In the genomic region with DNA sequence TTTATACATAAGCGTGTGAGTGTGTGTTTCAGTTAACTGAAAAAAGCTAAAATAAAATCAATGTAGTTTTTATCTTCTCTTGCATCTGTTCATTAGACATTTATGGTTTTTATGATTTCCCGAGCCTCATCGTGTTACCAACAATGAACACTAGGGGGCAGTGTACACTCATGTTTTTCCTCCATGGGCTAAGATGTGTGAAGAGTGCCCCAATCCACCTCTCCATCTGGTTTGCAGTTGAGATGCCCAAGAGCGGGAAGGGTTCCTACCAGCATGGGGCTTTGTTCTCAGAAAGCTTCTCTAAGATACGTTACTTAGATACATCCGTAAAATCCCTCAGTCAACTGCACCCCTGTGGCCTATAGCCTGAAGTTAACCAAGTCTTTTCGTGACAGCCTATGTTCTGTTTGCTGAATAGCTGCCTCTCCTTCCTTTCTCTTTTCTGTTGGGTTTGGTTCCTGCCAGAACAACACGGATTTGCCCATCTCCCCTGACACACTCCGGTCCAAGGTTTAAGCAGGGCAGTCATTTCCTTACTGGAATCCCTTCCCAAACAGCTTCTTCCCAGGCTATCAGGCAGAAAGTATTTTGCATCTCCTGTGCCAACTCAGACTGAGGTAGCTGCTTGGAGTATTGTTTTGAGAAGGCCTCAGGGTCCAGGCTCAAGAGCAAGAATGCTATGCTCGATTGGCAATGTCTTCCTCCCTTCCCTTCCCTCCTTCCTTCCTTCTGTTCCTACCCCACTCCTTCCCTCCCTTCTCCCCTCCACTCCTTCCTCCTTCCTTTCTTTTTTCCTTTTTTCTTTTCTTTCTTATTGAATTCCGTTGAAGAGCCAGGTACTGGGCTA, we compare ENCODE assay signal across 9 cellular contexts. TPM values are rescaled to one million over a fixed set of nuclear protein-coding genes. Genes with fewer than 3 reads are reported as not detected.
A peak's percentile ranks its signal among the peaks of the same experiment; 100 is the strongest.
DNase-seq lines count a peak whose midpoint lies in the region; ATAC-seq, FAIRE-seq and TF ChIP-seq lines count a peak whose summit lies in the region.
"Had no signal": no experiment of that assay in that cellular context is flagged by ENCODE, and none has a peak within 500 bp of the region (broad histone marks: within the 10 kb centered on the region; RNA-seq: fewer than 3 reads in every experiment).

No MANE protein-coding gene starts in this region.

- H3K4me1 Mint-ChIP-seq in immature natural killer cell, result peaks cover 7 to 10% of the 10 kb centered on the region in 2 donors

- POLR2A ChIA-PET in K562 (lab: Yijun Ruan, JAX), result interaction anchor here (0.6 to 1.9 kb wide), 2 partner anchors 12 to 34 kb away, joined by 3 to 8 read pairs; a partner anchor contains a TSS

- peak; percentile 63; the same call in 2 of the 3 replicates for ATAC-seq in K562
- ATAC-seq in HG03521 (IDR thresholded peaks at IDR 0.05; ENCODE audit: unreplicated experiment), result no peak

- peaks cover 0 to 6% of the 10 kb centered on the region in 2 experiments; a peak in 1 of 5 replicates for H3K27me3 ChIP-seq in K562 (ENCODE audit: control insufficient read depth in 2 of 2, insufficient read depth in 2 of 2, low read length in 2 of 2)
- H3K27me3 ChIP-seq: BLaER1 treated with 17β-estradiol and CSF1 and Interleukin-3, amounts not matched to agents 10 nM and 100 nM had no signal

- H3K4me3 Mint-ChIP-seq in immature natural killer cell, result no peak overlapping the region

- no peak for TF ChIP-seq RAD21 in K562 (CRISPR knock-in tag; conservative IDR thresholded peaks at IDR 0.05 in 1 of 2, IDR thresholded peaks at IDR 0.05 in 1 of 2)

- intact Hi-C loops in K562 (cut with micrococcal nuclease), result no loop called here

- H3K4me2 ChIP-seq in K562 (ENCODE audit: insufficient read depth, low read length), result no peak overlapping the region
- H3K4me2 ChIP-seq: BLaER1 treated with 17β-estradiol and CSF1 and Interleukin-3, amounts not matched to agents 10 nM and 100 nM had no signal

- peaks cover 0 to 4% (median 0%) of the 10 kb centered on the region in 6 donors for H3K9me3 Mint-ChIP-seq in immature natural killer cell

- FAIRE-seq in K562 (lab: Jason Lieb, UNC), result peak; percentile 23

- WGBS in K562 (ENCODE audit: insufficient coverage, low coverage, missing lambda C conversion rate), result 21% methylated on average over 10 of the region's 11 CpGs

- H3K4me3 ChIP-seq in K562, result no peak overlapping the region
- H3K4me3 ChIP-seq: BLaER1 treated with 17β-estradiol and CSF1 and Interleukin-3, amounts not matched to agents 10 nM and 100 nM had no signal

- no peaks in the 10 kb centered on the region for H3K36me3 ChIP-seq in K562 (ENCODE audit: control insufficient read depth, insufficient read depth, low read length)
- H3K36me3 ChIP-seq: BLaER1 treated with 17β-estradiol and CSF1 and Interleukin-3, amounts not matched to agents 10 nM and 100 nM had no signal

- no peak overlapping the region for H3K9ac ChIP-seq in K562 (ENCODE audit: insufficient read depth in 1 of 2, low read depth in 2 of 2, low read length in 2 of 2)

- H4K20me1 ChIP-seq in K562 (replicated peaks; ENCODE audit: control insufficient read depth, insufficient read depth, low read length), result no peaks in the 10 kb centered on the region
- H4K20me1 ChIP-seq: BLaER1 treated with 17β-estradiol and CSF1 and Interleukin-3, amounts not matched to agents 10 nM and 100 nM had no signal

- no peaks in the 10 kb centered on the region for H3K9me3 ChIP-seq in K562 (replicated peaks; ENCODE audit: control insufficient read depth, insufficient read depth, low read depth, low read length)

- CTCF ChIA-PET in K562 (lab: Yijun Ruan, JAX; ENCODE audit: low intra/inter-chr PET ratio), result interaction anchor here (1.0 kb wide), 1 partner anchor 1272 kb away, joined by 5 read pairs; no protein-coding TSS in a partner anchor

- TF ChIP-seq EP300 in K562 (IDR thresholded peaks at IDR 0.05; ENCODE audit: low read length), result no peak

- H3K4me1 ChIP-seq in K562 (replicated peaks in 1 of 2; ENCODE audit: control insufficient read depth in 2 of 2, insufficient read depth in 2 of 2, low read length in 2 of 2), result no peaks in the 10 kb centered on the region

- no peak overlapping the region for H3K27ac ChIP-seq in K562 (ENCODE audit: extremely low read depth, low read depth, low read length)
- H3K27ac ChIP-seq: BLaER1 treated with 17β-estradiol and CSF1 and Interleukin-3, amounts not matched to agents 10 nM and 100 nM had no signal

- no TSS peak for BruUV-seq in K562 (replicated peaks; lab: Mats Ljungman, UMichigan)

- H3K9me1 ChIP-seq in K562 (ENCODE audit: control insufficient read depth, insufficient read depth, low read length), result no peaks in the 10 kb centered on the region

- peaks cover 0 to 8% (median 8%) of the 10 kb centered on the region in 3 donors for H3K27me3 Mint-ChIP-seq in immature natural killer cell (ENCODE audit: low read depth in 3 of 3)

- TF ChIP-seq POLR2A in K562 (conservative IDR thresholded peaks at IDR 0.05), result no peak

- in situ Hi-C loops in SK-MEL-5 (cut with HindIII; ENCODE audit: low pct_unique_long_range_greater_than_20kb, low sequenced_read_pairs) (no loop called here), K562 (cut with MboI) (no loop called here)

- no peak overlapping the region for H3K27ac Mint-ChIP-seq in immature natural killer cell

- peak; percentile 47 to 61 (median 59); a peak in 5 of 6 replicates for TF ChIP-seq CTCF in K562 (IDR thresholded peaks at IDR 0.05 in 2 of 3, conservative IDR thresholded peaks at IDR 0.05 in 1 of 3; ENCODE audit: insufficient read depth in 2 of 3, low read depth in 1 of 3, low read length in 3 of 3)

- no peaks in the 10 kb centered on the region for H3K36me3 Mint-ChIP-seq in immature natural killer cell

- DNase-seq in DMS53 (lab: John Stamatoyannopoulos, UW) (peak; percentile 7), DMS53 treated with DMSO at 0.1 percent for 48 hours (lab: John Stamatoyannopoulos, UW; ENCODE audit: unreplicated experiment) (no peak), HPDE6-E6E7 (ENCODE audit: extremely low spot score) (peak; percentile 29), SK-MEL-5 (ENCODE audit: low read depth, low spot score) (peak; percentile 67), K562 (ENCODE audit: extremely low read depth in 1 of 4, low spot score in 3 of 4) (peak; percentile 50 to 59 (median 54)), immature natural killer cell (peak; percentile 29 to 48 (median 44))
- DNase-seq in stimulated activated CD4-positive, alpha-beta T cell treated with anti-CD3 and anti-CD28 coated beads, Interleukin-1b, Interleukin-23, amount 100 ng/mL, for 48 hours, result peak; percentile 16

- no peak overlapping the region; the same call in 1 of the 2 replicates for H2AFZ ChIP-seq in K562 (ENCODE audit: low read depth, low read length)

- no peaks in the 10 kb centered on the region for H3K79me2 ChIP-seq in K562 (ENCODE audit: control insufficient read depth, insufficient read depth, low read length)

TF ChIP-seq in K562, 482 proteins besides CTCF, POLR2A, EP300 and RAD21 (continues in another document):
- TF ChIP-seq ZNF79 (CRISPR knock-in tag; IDR thresholded peaks at IDR 0.05; ENCODE audit: low read depth) (no peak), SP1 (CRISPR knock-in tag; IDR thresholded peaks at IDR 0.05) (no peak), MTF1 (CRISPR knock-in tag; IDR thresholded peaks at IDR 0.05; ENCODE audit: borderline replicate concordance) (no peak), SRSF9 (IDR thresholded peaks at IDR 0.05; ENCODE audit: borderline replicate concordance, low read depth, low read length) (no peak), MYBL2 (IDR thresholded peaks at IDR 0.05; ENCODE audit: low read depth) (no peak), MYBL2 (CRISPR knock-in tag; IDR thresholded peaks at IDR 0.05; ENCODE audit: borderline replicate concordance) (no peak), SREBF1 (IDR thresholded peaks at IDR 0.05; ENCODE audit: borderline replicate concordance, low read depth, low read length) (no peak), ZNF239 (CRISPR knock-in tag; IDR thresholded peaks at IDR 0.05) (no peak)

RNA-seq across cellular contexts. Expression of a gene that starts 12.9 kb away (rescaled TPM):
- 73.4 and 73.6 TPM in 2 replicates for total RNA-seq in SK-MEL-5 (2014; rRNA removed; shearing (Covaris generic))
- 58.7 and 63.8 TPM in 2 replicates for polyA plus RNA-seq in SK-MEL-5 (2015; cell fraction: cytosol; rRNA removed)
- 118 and 129 TPM in 2 replicates for polyA plus RNA-seq in SK-MEL-5 (2015; cell fraction: nucleus; rRNA removed)
- total RNA-seq in K562 (2011; cell fraction: chromatin; rRNA removed; ENCODE audit: low replicate concordance), result 98.9 and 141 TPM in 2 replicates
- 83.5 and 84.0 TPM in 2 replicates for total RNA-seq in K562 (2011; cell fraction: nucleolus; rRNA removed)
- 72.4 and 81.0 TPM in 2 replicates for total RNA-seq in K562 (2011; cell fraction: nucleoplasm; rRNA removed)
- total RNA-seq in K562 (2014; rRNA removed), result 113 and 129 TPM in 2 replicates
- total RNA-seq in K562 (2014; rRNA removed; fragmentation: Illumina TruSeq; extraction: Trizol), result 54.4 and 66.3 TPM in 2 replicates
- 70.6 and 76.0 TPM in 2 replicates for total RNA-seq in K562 (2015; rRNA removed; fragmentation: Illumina TruSeq; extraction: Trizol)
- total RNA-seq in K562 (2021), result 71.4 and 73.2 TPM in 2 replicates
- 61.4 and 64.0 TPM in 2 replicates for polyA plus RNA-seq in K562 (2011; rRNA removed)
- 71.8 and 115 TPM in 2 replicates for polyA plus RNA-seq in K562 (2011; cell fraction: cytosol; rRNA removed)
- polyA plus RNA-seq in K562 (2011; cell fraction: nucleus; rRNA removed), result 142 and 185 TPM in 2 replicates
- 38.3 and 51.5 TPM in 2 replicates for polyA plus RNA-seq in K562 (2012)
- 86.7 and 96.6 TPM in 2 replicates for polyA plus RNA-seq in K562 (2014; fragmentation: Illumina TruSeq; extraction: Trizol)
- 1 to 10 TPM; 4.5 to 8.4 TPM for polyA plus RNA-seq in K562 (2014; fragmentation: Nextera tagmentation; extraction: Ambion mirVana)
- 78.4 and 85.1 TPM in 2 replicates for polyA plus RNA-seq in K562 (2014; rRNA removed)
- 65.1 and 108 TPM in 2 replicates for polyA minus RNA-seq in K562 (2011; rRNA and poly(A)+ RNA removed)
- 39.2 and 53.1 TPM in 2 replicates for polyA minus RNA-seq in K562 (2011; cell fraction: cytosol; rRNA and poly(A)+ RNA removed)
- 48.5 and 55.0 TPM in 2 replicates for polyA minus RNA-seq in K562 (2011; cell fraction: nucleus; rRNA and poly(A)+ RNA removed)
- polyA plus RNA-seq in immature natural killer cell, result 10 to 100 TPM; 30.7 to 61.2 (median 38.6) TPM
